In genomic region chr6:79250107-79250514, GRCh38 we compare ENCODE assay signal across 9 cellular contexts. TPM values are rescaled to one million over a fixed set of nuclear protein-coding genes. Genes with fewer than 3 reads are reported as not detected.
DNase-seq lines count a peak whose midpoint lies in the region; ATAC-seq and TF ChIP-seq lines count a peak whose summit lies in the region.
"Had no signal": no experiment of that assay in that cellular context is flagged by ENCODE, and none has a peak within 500 bp of the region (broad histone marks: within the 10 kb centered on the region; RNA-seq: fewer than 3 reads in every experiment).

No MANE protein-coding gene starts in this region.

- no peaks in the 10 kb centered on the region for H3K79me2 ChIP-seq in trophoblast cell (ENCODE audit: control insufficient read depth, insufficient read depth, low read length, poor library complexity)

- no peak overlapping the region for H2AK5ac ChIP-seq in trophoblast cell (ENCODE audit: low read length)

- H3K9me3 ChIP-seq in right cardiac atrium (ENCODE audit: control insufficient read depth, low read length) (no peaks in the 10 kb centered on the region), upper lobe of left lung (no peaks in the 10 kb centered on the region), trophoblast cell (ENCODE audit: insufficient read depth, low read depth, low read length) (no peaks in the 10 kb centered on the region)

- no peak for TF ChIP-seq EP300 in upper lobe of left lung (IDR thresholded peaks at IDR 0.05)

- H3K18ac ChIP-seq in trophoblast cell (ENCODE audit: low read length): no peak overlapping the region

- no peak overlapping the region for H3K4ac ChIP-seq in trophoblast cell (ENCODE audit: low read depth, low read length)

- TF ChIP-seq CTCF in GM12872 (IDR thresholded peaks at IDR 0.05; ENCODE audit: insufficient read depth, low read depth, low read length) (peak; percentile 38; the same call in 1 of the 3 replicates), upper lobe of left lung (IDR thresholded peaks at IDR 0.05) (no peak), coronary artery (IDR thresholded peaks at IDR 0.05) (no peak)

- H3K36me3 ChIP-seq in upper lobe of left lung: no peaks in the 10 kb centered on the region
- no peaks in the 10 kb centered on the region for H3K36me3 ChIP-seq in trophoblast cell (ENCODE audit: control insufficient read depth in 1 of 2, insufficient read depth in 2 of 2, low read length in 2 of 2)

- intact Hi-C loops in right cardiac atrium (cut with DNase I): no loop called here

- H3K14ac ChIP-seq in trophoblast cell (ENCODE audit: low read length): no peak overlapping the region

- WGBS in right cardiac atrium: 52% methylated on average over 2 of the region's 2 CpGs
- WGBS in upper lobe of left lung, 2 donors: 68 to 78% methylated on average over 2 of the region's 2 CpGs
- WGBS in trophoblast cell (ENCODE audit: extremely low coverage, insufficient coverage, insufficient read length): no CpG with 5 or more reads among the region's 2 CpGs

- no peak overlapping the region for H3K4me3 ChIP-seq in right cardiac atrium (ENCODE audit: low read length)
- H3K4me3 ChIP-seq in upper lobe of left lung: no peak overlapping the region
- H3K4me3 ChIP-seq in trophoblast cell (ENCODE audit: low read depth, low read length): no peak overlapping the region
- no peak overlapping the region for H3K4me3 ChIP-seq in coronary artery

- no peak for TF ChIP-seq POLR2A in upper lobe of left lung (IDR thresholded peaks at IDR 0.05)

- peak; percentile 79 for ATAC-seq in GM21367 (IDR thresholded peaks at IDR 0.05; ENCODE audit: unreplicated experiment)
- ATAC-seq in HG03439 (IDR thresholded peaks at IDR 0.05; ENCODE audit: unreplicated experiment): peak; percentile 80
- ATAC-seq in right cardiac atrium: peak in 1 of 2 donors; percentile 42
- ATAC-seq in upper lobe of left lung (ENCODE audit: low FRiP score in 2 of 2): no peak

- H2BK120ac ChIP-seq in trophoblast cell (ENCODE audit: insufficient read depth, low read length, poor library complexity): no peak overlapping the region

- H4K12ac ChIP-seq in trophoblast cell (ENCODE audit: low read depth, low read length): no peak overlapping the region

- no peak overlapping the region for H2AFZ ChIP-seq in trophoblast cell (ENCODE audit: insufficient read depth, low read length, poor library complexity)

- H3K79me1 ChIP-seq in trophoblast cell (ENCODE audit: low read length): no peaks in the 10 kb centered on the region

- H2BK12ac ChIP-seq in trophoblast cell (ENCODE audit: low read length): no peak overlapping the region

- H3K4me1 ChIP-seq in right cardiac atrium (ENCODE audit: control insufficient read depth, insufficient read depth, low read length) (peaks cover 3% of the 10 kb centered on the region), upper lobe of left lung (no peaks in the 10 kb centered on the region), trophoblast cell (ENCODE audit: control insufficient read depth in 1 of 2, insufficient read depth in 2 of 2, low read length in 2 of 2) (no peaks in the 10 kb centered on the region)

- no peak overlapping the region for H4K91ac ChIP-seq in trophoblast cell (ENCODE audit: low read depth, low read length)

- H2BK5ac ChIP-seq in trophoblast cell (ENCODE audit: low read depth, low read length, poor library complexity): no peak overlapping the region

- H3K9ac ChIP-seq in trophoblast cell (ENCODE audit: low read length): no peak overlapping the region

- no peak overlapping the region for H3K23ac ChIP-seq in trophoblast cell (ENCODE audit: low read length)

- H4K8ac ChIP-seq in trophoblast cell (ENCODE audit: low read depth, low read length): no peak overlapping the region

- H3K27me3 ChIP-seq in right cardiac atrium (ENCODE audit: control insufficient read depth, insufficient read depth): no peaks in the 10 kb centered on the region
- no peaks in the 10 kb centered on the region for H3K27me3 ChIP-seq in upper lobe of left lung
- no peaks in the 10 kb centered on the region for H3K27me3 ChIP-seq in trophoblast cell (ENCODE audit: insufficient read depth, low read length)

- H3K4me2 ChIP-seq in trophoblast cell (ENCODE audit: low read length): no peak overlapping the region

- H3K27ac ChIP-seq in right cardiac atrium (ENCODE audit: low read length) (peak overlapping the region; percentile 19), upper lobe of left lung (no peak overlapping the region), trophoblast cell (ENCODE audit: low read depth, low read length) (no peak overlapping the region), coronary artery (no peak overlapping the region)
- H3K27ac ChIP-seq: epithelial cell of prostate had no signal

- DNase-seq in right cardiac atrium (no peak), upper lobe of left lung (no peak), activated gamma-delta T cell (lab: John Stamatoyannopoulos, UW) (no peak), trophoblast cell (no peak), coronary artery (ENCODE audit: low spot score) (no peak)

RNA-seq across cellular contexts. Expression of gene HMGN3, which starts 15.6 kb away (rescaled TPM):
- total RNA-seq in right cardiac atrium (100 to 1,000 TPM; 131 to 198 (median 169) TPM), upper lobe of left lung (100 to 1,000 TPM in 3 of 6 donors, 10 to 100 TPM in 3; 76.2 to 244 (median 102) TPM)
- 246 TPM for polyA plus RNA-seq in right cardiac atrium
- 115 and 123 TPM in 2 replicates for polyA plus RNA-seq in trophoblast cell (2013)

Comparison
In these comparisons a context has a peak if more than half of its experiments do, and no peak if none do; other contexts are left out.
1. ATAC-seq: peak in GM21367 (single experiment) and HG03439 (single experiment); none in upper lobe of left lung (0 of 2).